Comparison of ENCODE assay signal across 8 cellular contexts in genomic region chrX:28223469-28223868, GRCh38.
"Had no signal": no experiment of that assay in that cellular context is flagged by ENCODE, and none has a peak within 500 bp of the region (broad histone marks: within the 10 kb centered on the region; RNA-seq: fewer than 3 reads in every experiment).

No MANE protein-coding gene starts in this region.

- DNase-seq: H9, HCEC 1CT, IMR-90, KG1 had no signal

- H3K27ac Mint-ChIP-seq: GM23338, H9 had no signal

- FAIRE-seq: H1, H54, K562 had no signal

- ATAC-seq: GM23338, K562 had no signal

- H2AFZ ChIP-seq: GM23338 had no signal

- H3K4me1 Mint-ChIP-seq: GM23338 had no signal

- H3K4me3 Mint-ChIP-seq: GM23338, H9 had no signal

- H3K9me3 Mint-ChIP-seq: GM23338 had no signal

- H3K4me2 ChIP-seq: GM23338 had no signal

- H3K4me3 ChIP-seq: GM23338, K562 had no signal
